In the genomic region with DNA sequence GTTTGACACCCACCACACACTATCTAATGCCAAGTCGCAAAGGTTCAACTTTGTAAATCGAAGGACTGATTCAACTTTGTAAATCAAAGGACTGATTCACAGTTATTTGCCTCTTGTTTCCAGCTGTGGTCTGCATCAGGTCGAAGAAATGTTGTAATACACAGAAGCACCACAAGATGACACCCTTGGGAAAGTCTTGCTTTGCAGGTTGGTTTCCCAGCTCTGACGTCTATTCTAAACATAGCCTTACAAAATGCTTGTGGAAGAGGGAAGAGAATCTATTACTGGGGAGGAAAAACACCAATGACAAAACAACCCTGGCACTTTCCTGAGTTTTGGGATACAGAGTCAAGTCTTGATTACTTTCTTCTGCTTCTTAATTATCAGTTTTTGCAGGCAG, we compare ENCODE assay signal across 8 cellular contexts. TPM values are rescaled to one million over a fixed set of nuclear protein-coding genes. Genes with fewer than 3 reads are reported as not detected.
DNase-seq lines count a peak whose midpoint lies in the region; ATAC-seq and TF ChIP-seq lines count a peak whose summit lies in the region.

No MANE protein-coding gene starts in this region.

- H3K27me3 ChIP-seq in neuronal stem cell (ENCODE audit: control insufficient read depth in 3 of 3, insufficient read depth in 3 of 3, low read depth in 1 of 3, low read length in 3 of 3): peaks cover 0 to 25% (median 0%) of the 10 kb centered on the region in 3 experiments

- no peak overlapping the region for H3K23ac ChIP-seq in neuronal stem cell (ENCODE audit: low read depth, low read length, poor library complexity)

- DNase-seq in AG09309 (ENCODE audit: low read depth): peak; percentile 55
- DNase-seq in GM13976 (ENCODE audit: low spot score): peak; percentile 51
- DNase-seq in HK-2 (ENCODE audit: unreplicated experiment): peak; percentile 10
- peak; percentile 83 for DNase-seq in NCI-H82 (lab: John Stamatoyannopoulos, UW)
- peak; percentile 6 for DNase-seq in activated T-cell treated with anti-CD3 and anti-CD28 coated beads for 48 hours (ENCODE audit: low read depth)
- DNase-seq in fibroblast of pulmonary artery (ENCODE audit: low read depth): peak; percentile 82
- peak; percentile 45 for DNase-seq in neuronal stem cell (ENCODE audit: low spot score)

- H2BK15ac ChIP-seq in neuronal stem cell (ENCODE audit: low read length): no peak overlapping the region

- no peak overlapping the region for H3K14ac ChIP-seq in neuronal stem cell (ENCODE audit: low read length)

- H2BK120ac ChIP-seq in neuronal stem cell (ENCODE audit: low read depth, low read length): no peak overlapping the region

- H3K4me2 ChIP-seq in neuronal stem cell (ENCODE audit: insufficient read depth, low read length, poor library complexity, severe bottlenecking): no peak overlapping the region

- no peak overlapping the region for H4K91ac ChIP-seq in neuronal stem cell (ENCODE audit: low read depth, low read length, poor library complexity)

- no peak overlapping the region for H3K4ac ChIP-seq in neuronal stem cell (ENCODE audit: low read length)

- no peak for ATAC-seq in HG02798 (IDR thresholded peaks at IDR 0.05; ENCODE audit: poor library complexity, unreplicated experiment)

- no CpG with 5 or more reads among the region's 4 CpGs for WGBS in neuronal stem cell (ENCODE audit: extremely low coverage in 2 of 2, insufficient read length in 2 of 2, insufficient replicate concordance in 1 of 2), 2 donors

- H2BK12ac ChIP-seq in neuronal stem cell (ENCODE audit: low read length): no peak overlapping the region

- no peak overlapping the region for H3K4me3 ChIP-seq in AG09309 (ENCODE audit: control insufficient read depth, low read depth, low read length)
- H3K4me3 ChIP-seq in fibroblast of pulmonary artery (replicated peaks; ENCODE audit: low read depth, low read length): no peak overlapping the region
- no peak overlapping the region for H3K4me3 ChIP-seq in neuronal stem cell (ENCODE audit: low read length in 2 of 2)

- H3K9me3 ChIP-seq in neuronal stem cell (replicated peaks in 1 of 2; ENCODE audit: control insufficient read depth in 2 of 2, insufficient read depth in 1 of 2, low read depth in 1 of 2, low read length in 2 of 2): no peaks in the 10 kb centered on the region

- no peak overlapping the region for H3K9ac ChIP-seq in neuronal stem cell (ENCODE audit: low read depth, low read length, poor library complexity)

- no peak overlapping the region for H4K8ac ChIP-seq in neuronal stem cell (ENCODE audit: low read depth, low read length)

- no peaks in the 10 kb centered on the region for H3K4me1 ChIP-seq in neuronal stem cell (ENCODE audit: control insufficient read depth in 2 of 2, insufficient read depth in 1 of 2, low read depth in 1 of 2, low read length in 2 of 2)

- no peak overlapping the region for H2BK5ac ChIP-seq in neuronal stem cell (ENCODE audit: low read length)

- peak; percentile 78 for TF ChIP-seq CTCF in AG09309 (IDR thresholded peaks at IDR 0.05; ENCODE audit: control insufficient read depth, insufficient read depth, low read depth, low read length, missing control alignments)
- peak; percentile 36 for TF ChIP-seq CTCF in GM13976 (IDR thresholded peaks at IDR 0.05; ENCODE audit: borderline replicate concordance, control extremely low read depth, extremely low read depth, insufficient read depth, missing control alignments)
- TF ChIP-seq CTCF in fibroblast of pulmonary artery (IDR thresholded peaks at IDR 0.05; ENCODE audit: low read length, missing control alignments): peak; percentile 67

- H3K36me3 ChIP-seq in neuronal stem cell (replicated peaks in 1 of 2; ENCODE audit: control insufficient read depth in 2 of 2, insufficient read depth in 2 of 2, low read length in 2 of 2): no peaks in the 10 kb centered on the region

- no peak overlapping the region for H2AFZ ChIP-seq in neuronal stem cell (ENCODE audit: low read length)

- H2AK5ac ChIP-seq in neuronal stem cell (ENCODE audit: low read depth, low read length): no peak overlapping the region

- in situ Hi-C loops in GM13976 (cut with MboI; ENCODE audit: low sequenced_read_pairs, unreplicated experiment): loop anchor here (10.0 to 25.0 kb wide), 3 partner anchors 99 to 742 kb away; no protein-coding TSS in a partner anchor

- H3K18ac ChIP-seq in neuronal stem cell (ENCODE audit: low read length): no peak overlapping the region

- H3K79me1 ChIP-seq in neuronal stem cell (ENCODE audit: low read depth, low read length): no peaks in the 10 kb centered on the region

- H3K27ac ChIP-seq in neuronal stem cell (replicated peaks; ENCODE audit: low read length): no peak overlapping the region

RNA-seq across cellular contexts. Expression of gene SUPT20HL1, which starts 35.3 kb away (rescaled TPM):
- not detected for polyA plus RNA-seq in neuronal stem cell (2013, experiment 1 of 2)
- polyA plus RNA-seq in neuronal stem cell (2013, experiment 2 of 2): not detected

Comparison
In these comparisons a context has a peak if more than half of its experiments do, and no peak if none do; other contexts are left out.
1. DNase-seq: peak in every context shown above with its lines; median percentile 83 in NCI-H82; 82 in fibroblast of pulmonary artery; 55 in AG09309; 51 in GM13976; 45 in neuronal stem cell; 10 in HK-2; 6 in activated T-cell treated with anti-CD3 and anti-CD28 coated beads for 48 hours.